ENCODE assay signal across 8 cellular contexts in the genomic region with DNA sequence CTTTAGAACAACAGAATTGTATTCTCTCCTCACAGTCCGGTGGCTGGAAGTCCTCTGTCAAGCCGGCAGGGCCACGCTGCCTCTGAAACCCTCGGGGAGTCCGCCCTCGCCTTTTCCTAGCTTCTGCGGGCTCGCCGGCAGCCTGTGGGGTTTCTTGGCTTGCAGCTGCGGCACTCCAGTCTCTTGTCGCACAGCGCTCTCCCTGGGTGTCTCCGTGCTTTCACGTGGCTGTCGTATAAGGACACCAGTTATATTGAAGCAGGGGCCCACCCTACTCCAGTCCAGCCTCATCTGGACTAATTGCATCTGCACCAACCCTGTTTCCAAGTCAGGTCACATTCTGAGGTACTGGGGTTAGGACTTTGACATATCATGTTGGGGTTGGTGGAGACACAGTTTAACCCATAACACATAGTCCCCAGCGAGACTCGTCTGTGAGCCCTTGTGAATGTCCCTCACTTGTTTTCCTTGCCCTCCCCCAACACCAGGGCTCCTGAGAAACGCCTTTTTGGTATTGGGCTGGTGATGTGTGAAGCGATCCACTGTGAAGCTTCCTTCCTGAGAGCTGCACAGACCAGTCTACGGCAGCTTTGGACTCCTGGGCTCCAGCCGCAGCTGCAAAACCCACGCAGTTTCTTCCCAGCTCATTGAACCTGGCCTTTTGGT. TPM values are rescaled to one million over a fixed set of nuclear protein-coding genes. Genes with fewer than 3 reads are reported as not detected.
DNase-seq lines count a peak whose midpoint lies in the region; ATAC-seq and TF ChIP-seq lines count a peak whose summit lies in the region.

No MANE protein-coding gene starts in this region.

- H3K27ac ChIP-seq in CD8-positive, alpha-beta T cell (ENCODE audit: low read depth, low read length) = peak overlapping the region; percentile 54
- H3K27ac ChIP-seq in left lung = peak overlapping the region; percentile 72 to 75

- H3K27me3 Mint-ChIP-seq in CD8-positive, alpha-beta T cell (ENCODE audit: low read depth) = no peaks in the 10 kb centered on the region
- H3K27me3 Mint-ChIP-seq in activated naive CD8-positive, alpha-beta T cell treated with anti-CD3 and anti-CD28 coated beads, Interleukin-2, amount 50 U/mL, for 24 hours = peaks cover 2% of the 10 kb centered on the region

- peak; percentile 19 for ATAC-seq in CD8-positive, alpha-beta T cell
- ATAC-seq in HG03558 (IDR thresholded peaks at IDR 0.05; ENCODE audit: extremely low read depth, unreplicated experiment) = peak; percentile 7
- ATAC-seq in activated naive CD8-positive, alpha-beta T cell treated with anti-CD3 and anti-CD28 coated beads, Interleukin-2, amount 50 U/mL, for 24 hours = peak; percentile 27
- peak; percentile 43 for ATAC-seq in left lung

- CTCF ChIA-PET in CD8-positive, alpha-beta T cell (lab: Charles Lee) = interaction anchor here (0.8 to 4.8 kb wide), 7 partner anchors 9 to 361 kb away, joined by 3 to 26 read pairs (median 5); a partner anchor contains a TSS

- no peaks in the 10 kb centered on the region for H3K9me3 ChIP-seq in CD8-positive, alpha-beta T cell (ENCODE audit: low read length)
- no peaks in the 10 kb centered on the region for H3K9me3 ChIP-seq in left lung

- peaks cover 85% of the 10 kb centered on the region for H3K4me1 ChIP-seq in CD8-positive, alpha-beta T cell (ENCODE audit: insufficient read depth, low read length)
- H3K4me1 ChIP-seq in left lung = peaks cover 29 to 58% of the 10 kb centered on the region in 2 donors

- no peaks in the 10 kb centered on the region for H3K27me3 ChIP-seq in CD8-positive, alpha-beta T cell (ENCODE audit: insufficient read depth, low read length)
- no peaks in the 10 kb centered on the region for H3K27me3 ChIP-seq in left lung

- no peaks in the 10 kb centered on the region for H3K36me3 ChIP-seq in CD8-positive, alpha-beta T cell (ENCODE audit: insufficient read depth, low read length)
- H3K36me3 ChIP-seq in left lung = no peaks in the 10 kb centered on the region

- intact Hi-C loops in CD8-positive, alpha-beta T cell (cut with DNase I, micrococcal nuclease) = loop anchor here (1.0 to 5.0 kb wide), 7 partner anchors 8 to 83 kb away; a partner anchor contains a TSS
- intact Hi-C loops in left lung (cut with DNase I) = no loop called here

- H3K27ac Mint-ChIP-seq in CD8-positive, alpha-beta T cell = peak overlapping the region; percentile 95
- H3K27ac Mint-ChIP-seq in activated naive CD8-positive, alpha-beta T cell treated with anti-CD3 and anti-CD28 coated beads, Interleukin-2, amount 50 U/mL, for 24 hours = peak overlapping the region; percentile 95

- peak overlapping the region; percentile 57 for H3K4me3 ChIP-seq in CD8-positive, alpha-beta T cell (ENCODE audit: low read depth, low read length)
- H3K4me3 ChIP-seq in left lung = peak overlapping the region in 1 of 2 donors; percentile 3

- peak in 2 of 7 experiments; percentile 44 to 58 for DNase-seq in CD8-positive, alpha-beta T cell
- DNase-seq in GM20000 (ENCODE audit: low spot score) (peak; percentile 41), left lung (peak; percentile 52 to 80), NCI-H748 treated with DMSO at 0.1 percent for 48 hours (lab: John Stamatoyannopoulos, UW) (no peak), NCI-H187 (lab: John Stamatoyannopoulos, UW) (no peak), DMS 273 treated with DMSO at 0.1 percent for 48 hours (lab: John Stamatoyannopoulos, UW) (no peak)
- DNase-seq in activated naive CD8-positive, alpha-beta T cell treated with anti-CD3 and anti-CD28 coated beads, Interleukin-2, amount 50 U/mL, for 24 hours = peak; percentile 46

- TF ChIP-seq CTCF in CD8-positive, alpha-beta T cell (IDR thresholded peaks at IDR 0.05) = no peak
- TF ChIP-seq CTCF in GM20000 (IDR thresholded peaks at IDR 0.05; ENCODE audit: extremely low read depth, missing control alignments) (no peak), left lung (IDR thresholded peaks at IDR 0.05) (no peak)

- POLR2A ChIA-PET in CD8-positive, alpha-beta T cell (lab: Charles Lee) = interaction anchor here (0.7 to 3.3 kb wide), 9 partner anchors 9 to 89 kb away, joined by 3 to 15 read pairs (median 4); a partner anchor contains a TSS

- peaks cover 84% of the 10 kb centered on the region for H3K4me1 Mint-ChIP-seq in CD8-positive, alpha-beta T cell (ENCODE audit: low read depth)
- peaks cover 88% of the 10 kb centered on the region for H3K4me1 Mint-ChIP-seq in activated naive CD8-positive, alpha-beta T cell treated with anti-CD3 and anti-CD28 coated beads, Interleukin-2, amount 50 U/mL, for 24 hours

- no peaks in the 10 kb centered on the region for H3K9me3 Mint-ChIP-seq in CD8-positive, alpha-beta T cell
- H3K9me3 Mint-ChIP-seq in activated naive CD8-positive, alpha-beta T cell treated with anti-CD3 and anti-CD28 coated beads, Interleukin-2, amount 50 U/mL, for 24 hours = no peaks in the 10 kb centered on the region

- peak overlapping the region; percentile 78 for H3K4me3 Mint-ChIP-seq in CD8-positive, alpha-beta T cell
- H3K4me3 Mint-ChIP-seq in activated naive CD8-positive, alpha-beta T cell treated with anti-CD3 and anti-CD28 coated beads, Interleukin-2, amount 50 U/mL, for 24 hours = peak overlapping the region; percentile 76

- peaks cover 26% of the 10 kb centered on the region for H3K36me3 Mint-ChIP-seq in CD8-positive, alpha-beta T cell
- peaks cover 15% of the 10 kb centered on the region for H3K36me3 Mint-ChIP-seq in activated naive CD8-positive, alpha-beta T cell treated with anti-CD3 and anti-CD28 coated beads, Interleukin-2, amount 50 U/mL, for 24 hours (ENCODE audit: low read depth)

RNA-seq across cellular contexts. Expression of a gene that starts 22.7 kb away (rescaled TPM):
- 10 to 100 TPM; 80.8 to 83.1 TPM for total RNA-seq in CD8-positive, alpha-beta T cell
- total RNA-seq in left lung = 10 to 100 TPM; 17.6 to 20.2 TPM

Comparison
In these comparisons a context has a peak if more than half of its experiments do, and no peak if none do; other contexts are left out.
1. DNase-seq: peak in GM20000 (single experiment), activated naive CD8-positive, alpha-beta T cell treated with anti-CD3 and anti-CD28 coated beads, Interleukin-2, amount 50 U/mL, for 24 hours (single experiment) and left lung (2 of 2); none in NCI-H748 treated with DMSO at 0.1 percent for 48 hours (single experiment), NCI-H187 (0 of 2) and DMS 273 treated with DMSO at 0.1 percent for 48 hours (single experiment).
2. intact Hi-C loops: an anchor here in CD8-positive, alpha-beta T cell (1.0 to 5.0 kb wide); none called in left lung.
3. Peak in every context shown above with its lines, with median percentiles within 50 percentile points of each other: ATAC-seq.